Comparison of ENCODE assay signal across 30 cellular contexts in genomic region chr6:132684998-132685397, GRCh38. TPM values are rescaled to one million over a fixed set of nuclear protein-coding genes. Genes with fewer than 3 reads are reported as not detected.
"Had no signal": no experiment of that assay in that cellular context is flagged by ENCODE, and none has a peak within 500 bp of the region (broad histone marks: within the 10 kb centered on the region; RNA-seq: fewer than 3 reads in every experiment).

No MANE protein-coding gene starts in this region.

- H3K9ac ChIP-seq: parathyroid adenoma had no signal

- H3K36me3 ChIP-seq: esophagus muscularis mucosa, heart right ventricle, left ventricle myocardium inferior, right atrium auricular region, suprapubic skin, transverse colon, uterus had no signal

- H2AFZ ChIP-seq: parathyroid adenoma had no signal

- H3K27ac ChIP-seq: esophagus muscularis mucosa, heart right ventricle, left ventricle myocardium inferior, parathyroid adenoma, psoas muscle, right atrium auricular region, suprapubic skin, transverse colon, uterus had no signal

- H3K27me3 ChIP-seq: esophagus muscularis mucosa, right atrium auricular region, suprapubic skin, uterus had no signal

- H3K4me3 ChIP-seq: esophagus muscularis mucosa, heart right ventricle, left ventricle myocardium inferior, psoas muscle, right atrium auricular region, suprapubic skin, transverse colon, uterus had no signal

- DNase-seq: activated CD4-positive, alpha-beta memory T cell treated with anti-CD3 and anti-CD28 coated beads, Interleukin-2, amount 10 ng/mL, durations not matched to agents 7 days and 5 days; activated CD4-positive, alpha-beta T cell treated with anti-CD3 and anti-CD28 coated beads for 1 hour; activated CD4-positive, alpha-beta T cell treated with anti-CD3 and anti-CD28 coated beads, Interleukin-2, amount 10 ng/mL, durations not matched to agents 7 days and 5 days; activated CD8-positive, alpha-beta memory T cell treated with anti-CD3 and anti-CD28 coated beads, Interleukin-2, amount 50 U/mL, for 48 hours; activated gamma-delta T cell treated with Interleukin-2 at 50 U/mL for 16 hours; activated naive CD4-positive, alpha-beta T cell treated with anti-CD3 and anti-CD28 coated beads, Interleukin-2, amount 50 U/mL, for 16 hours; activated T-cell treated with anti-CD3 and anti-CD28 coated beads, Interleukin-2, amount 50 U/mL, for 24 hours; amniotic stem cell; endodermal cell; foreskin melanocyte; heart right ventricle; left ventricle myocardium inferior; naive thymus-derived CD8-positive, alpha-beta T cell; occipital lobe; psoas muscle; stimulated activated CD4-positive, alpha-beta T cell treated with anti-CD3 and anti-CD28 coated beads, Interleukin-15, amount 100 ng/mL, for 24 hours; stimulated activated CD4-positive, alpha-beta T cell treated with anti-CD3 and anti-CD28 coated beads, Interleukin-2, amount 100 ng/mL, for 24 hours; stimulated activated naive CD4-positive, alpha-beta T cell; T-helper 2 cell; transverse colon; uterus had no signal

- FAIRE-seq: bronchial epithelial cell had no signal

- H3K4me1 ChIP-seq: esophagus muscularis mucosa, left ventricle myocardium inferior, parathyroid adenoma, psoas muscle, right atrium auricular region, transverse colon, uterus had no signal

- H3K79me2 ChIP-seq: parathyroid adenoma had no signal

- H3K9me3 ChIP-seq: esophagus muscularis mucosa, psoas muscle, right atrium auricular region, suprapubic skin, transverse colon, uterus had no signal

RNA-seq across cellular contexts. Expression of gene TAAR1, which starts 26.0 kb away (rescaled TPM):
- total RNA-seq: activated CD4-positive, alpha-beta memory T cell treated with anti-CD3 and anti-CD28 coated beads, Interleukin-2, amount 10 ng/mL, durations not matched to agents 7 days and 5 days; activated CD4-positive, alpha-beta T cell treated with anti-CD3 and anti-CD28 coated beads, Interleukin-2, amount 10 ng/mL, durations not matched to agents 7 days and 5 days; bronchial epithelial cell; endodermal cell; esophagus muscularis mucosa; glomerular endothelial cell; heart right ventricle; left ventricle myocardium inferior; lung microvascular endothelial cell; naive thymus-derived CD8-positive, alpha-beta T cell; neural crest cell; occipital lobe; psoas muscle; right atrium auricular region; suprapubic skin; transverse colon; WTC11 had no signal
- polyA plus RNA-seq: heart right ventricle; naive thymus-derived CD8-positive, alpha-beta T cell; psoas muscle had no signal

RNA-seq across cellular contexts. Expression of gene VNN1, which starts 28.9 kb away (rescaled TPM):
- total RNA-seq: activated CD4-positive, alpha-beta memory T cell treated with anti-CD3 and anti-CD28 coated beads, Interleukin-2, amount 10 ng/mL, durations not matched to agents 7 days and 5 days; activated CD4-positive, alpha-beta T cell treated with anti-CD3 and anti-CD28 coated beads, Interleukin-2, amount 10 ng/mL, durations not matched to agents 7 days and 5 days; bronchial epithelial cell; endodermal cell; lung microvascular endothelial cell; naive thymus-derived CD8-positive, alpha-beta T cell; neural crest cell; occipital lobe had no signal
- polyA plus RNA-seq: naive thymus-derived CD8-positive, alpha-beta T cell had no signal
